ENCODE assay signal across 1 cellular context in genomic region chr1:28905921-28906666, GRCh38.
TF ChIP-seq lines count a peak whose summit lies in the region.

No MANE protein-coding gene starts in this region.

TF ChIP-seq in K562, 482 proteins besides CTCF, POLR2A, EP300 and RAD21:
- 0 out of 2 replicates have a peak, but pooled peaks have one; percentile 11 for TF ChIP-seq CBFA2T3 (IDR thresholded peaks at IDR 0.05)
- no peak for TF ChIP-seq PRDM10 (IDR thresholded peaks at IDR 0.05; ENCODE audit: partially characterized antibody)
- no peak for TF ChIP-seq JUN (IDR thresholded peaks at IDR 0.05; ENCODE audit: borderline replicate concordance, low read depth, low read length)
- TF ChIP-seq JUN (CRISPR knock-in tag; IDR thresholded peaks at IDR 0.05; ENCODE audit: borderline replicate concordance): no peak
